In the genomic region with DNA sequence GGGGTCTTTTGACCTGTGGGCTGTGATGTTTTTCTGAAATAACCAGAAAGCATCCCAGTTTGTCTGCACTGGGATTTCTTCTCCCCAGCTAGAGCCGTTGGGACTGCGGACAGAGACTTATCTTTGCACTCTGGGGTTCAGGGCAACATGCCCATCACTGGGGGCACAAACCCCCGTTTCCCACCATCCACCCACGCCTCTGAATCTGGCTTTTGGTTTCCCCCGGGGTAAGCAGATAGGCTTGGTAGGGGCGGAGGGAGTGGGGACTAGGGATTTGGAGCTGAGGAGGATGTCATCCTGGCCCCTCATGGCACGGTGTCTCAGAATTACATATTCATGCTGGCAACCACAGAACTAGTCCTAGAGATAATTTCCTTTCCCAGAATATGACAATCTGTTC, we compare ENCODE assay signal across 17 cellular contexts.
DNase-seq lines count a peak whose midpoint lies in the region; ATAC-seq, FAIRE-seq and TF ChIP-seq lines count a peak whose summit lies in the region.
"Had no signal": no experiment of that assay in that cellular context is flagged by ENCODE, and none has a peak within 500 bp of the region (broad histone marks: within the 10 kb centered on the region; RNA-seq: fewer than 3 reads in every experiment).

No MANE protein-coding gene starts in this region.

- H3K27me3 Mint-ChIP-seq in activated naive CD8-positive, alpha-beta T cell treated with anti-CD3 and anti-CD28 coated beads, Interleukin-2, amount 10 ng/mL, durations not matched to agents 7 days and 5 days, result no peaks in the 10 kb centered on the region
- H3K27me3 Mint-ChIP-seq in activated naive CD8-positive, alpha-beta T cell treated with anti-CD3 and anti-CD28 coated beads, Interleukin-2, amount 50 U/mL, for 24 hours, result no peaks in the 10 kb centered on the region
- H3K27me3 Mint-ChIP-seq in brain, result peaks cover 4% of the 10 kb centered on the region

- no peak for DNase-seq in activated naive CD8-positive, alpha-beta T cell treated with anti-CD3 and anti-CD28 coated beads, Interleukin-2, amount 10 ng/mL, durations not matched to agents 7 days and 5 days
- no peak for DNase-seq in activated naive CD8-positive, alpha-beta T cell treated with anti-CD3 and anti-CD28 coated beads, Interleukin-2, amount 50 U/mL, for 24 hours
- DNase-seq in islet precursor cell (peak; percentile 42), middle frontal gyrus (ENCODE audit: extremely low spot score, low spot score) (no peak), urothelium cell line (ENCODE audit: low spot score) (no peak), nucleus accumbens (lab: John Stamatoyannopoulos, UW) (no peak)
- DNase-seq: ACHN; C1 segment of cervical spinal cord; CD8-positive, alpha-beta memory T cell; KBM-7; MV-4-11; NCI-H774; SHP77 had no signal

- H3K4me3 Mint-ChIP-seq in activated naive CD8-positive, alpha-beta T cell treated with anti-CD3 and anti-CD28 coated beads, Interleukin-2, amount 10 ng/mL, durations not matched to agents 7 days and 5 days, result no peak overlapping the region
- no peak overlapping the region for H3K4me3 Mint-ChIP-seq in activated naive CD8-positive, alpha-beta T cell treated with anti-CD3 and anti-CD28 coated beads, Interleukin-2, amount 50 U/mL, for 24 hours
- H3K4me3 Mint-ChIP-seq in brain, result no peak overlapping the region

- peak overlapping the region; percentile 22 for H3K27ac Mint-ChIP-seq in activated naive CD8-positive, alpha-beta T cell treated with anti-CD3 and anti-CD28 coated beads, Interleukin-2, amount 10 ng/mL, durations not matched to agents 7 days and 5 days
- H3K27ac Mint-ChIP-seq in activated naive CD8-positive, alpha-beta T cell treated with anti-CD3 and anti-CD28 coated beads, Interleukin-2, amount 50 U/mL, for 24 hours, result no peak overlapping the region
- peak overlapping the region in 4 of 5 experiments; percentile 8 to 91 (median 67) for H3K27ac Mint-ChIP-seq in brain

- POLR2A ChIA-PET in activated naive CD8-positive, alpha-beta T cell treated with anti-CD3 and anti-CD28 coated beads, Interleukin-2, amount 10 ng/mL, durations not matched to agents 7 days and 5 days (lab: Charles Lee), result no interaction called here

- no peaks in the 10 kb centered on the region for H3K9me3 Mint-ChIP-seq in activated naive CD8-positive, alpha-beta T cell treated with anti-CD3 and anti-CD28 coated beads, Interleukin-2, amount 10 ng/mL, durations not matched to agents 7 days and 5 days
- no peaks in the 10 kb centered on the region for H3K9me3 Mint-ChIP-seq in activated naive CD8-positive, alpha-beta T cell treated with anti-CD3 and anti-CD28 coated beads, Interleukin-2, amount 50 U/mL, for 24 hours
- H3K9me3 Mint-ChIP-seq in brain, result no peaks in the 10 kb centered on the region
- H3K9me3 Mint-ChIP-seq: CD8-positive, alpha-beta memory T cell had no signal

- FAIRE-seq in urothelium cell line (lab: Jason Lieb, UNC), result no peak
- FAIRE-seq: D721Med, H54, HepG2 had no signal

- TF ChIP-seq CTCF in brain (conservative IDR thresholded peaks at IDR 0.05), result no peak

- ATAC-seq in activated naive CD8-positive, alpha-beta T cell treated with anti-CD3 and anti-CD28 coated beads, Interleukin-2, amount 10 ng/mL, durations not matched to agents 7 days and 5 days (ENCODE audit: low read depth), result no peak
- ATAC-seq in activated naive CD8-positive, alpha-beta T cell treated with anti-CD3 and anti-CD28 coated beads, Interleukin-2, amount 50 U/mL, for 24 hours, result no peak
- ATAC-seq: HepG2 had no signal

- peaks cover 3% of the 10 kb centered on the region for H3K36me3 Mint-ChIP-seq in activated naive CD8-positive, alpha-beta T cell treated with anti-CD3 and anti-CD28 coated beads, Interleukin-2, amount 10 ng/mL, durations not matched to agents 7 days and 5 days
- no peaks in the 10 kb centered on the region for H3K36me3 Mint-ChIP-seq in activated naive CD8-positive, alpha-beta T cell treated with anti-CD3 and anti-CD28 coated beads, Interleukin-2, amount 50 U/mL, for 24 hours (ENCODE audit: low read depth)
- peaks cover 31% of the 10 kb centered on the region for H3K36me3 Mint-ChIP-seq in brain

- H3K4me1 Mint-ChIP-seq in activated naive CD8-positive, alpha-beta T cell treated with anti-CD3 and anti-CD28 coated beads, Interleukin-2, amount 10 ng/mL, durations not matched to agents 7 days and 5 days, result peaks cover 21% of the 10 kb centered on the region
- H3K4me1 Mint-ChIP-seq in activated naive CD8-positive, alpha-beta T cell treated with anti-CD3 and anti-CD28 coated beads, Interleukin-2, amount 50 U/mL, for 24 hours, result peaks cover 20% of the 10 kb centered on the region
- peaks cover 68% of the 10 kb centered on the region for H3K4me1 Mint-ChIP-seq in brain
